Comparison of ENCODE assay signal across 16 cellular contexts in the genomic region with DNA sequence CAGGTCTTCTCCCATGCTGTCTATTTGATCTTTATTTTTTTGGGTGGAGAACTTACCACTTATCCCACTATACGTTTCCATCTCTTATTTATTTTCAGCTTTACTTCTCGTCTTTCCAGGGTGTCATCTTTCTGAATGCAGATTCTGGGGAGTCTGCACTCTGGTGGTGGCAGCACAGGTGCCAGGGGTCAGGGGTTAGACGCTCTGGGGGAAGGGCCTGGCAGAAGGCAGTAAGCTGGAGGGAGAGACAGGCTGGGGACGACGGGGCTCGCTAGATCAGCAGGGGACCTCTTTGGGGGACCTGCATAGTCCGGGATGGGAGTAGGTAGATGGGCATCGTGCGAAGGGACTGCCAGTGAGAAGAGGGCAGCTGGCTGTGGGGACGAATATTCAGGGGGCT. TPM values are rescaled to one million over a fixed set of nuclear protein-coding genes. Genes with fewer than 3 reads are reported as not detected.
A peak's percentile ranks its signal among the peaks of the same experiment; 100 is the strongest.
DNase-seq lines count a peak whose midpoint lies in the region; ATAC-seq and TF ChIP-seq lines count a peak whose summit lies in the region.
"Had no signal": no experiment of that assay in that cellular context is flagged by ENCODE, and none has a peak within 500 bp of the region (broad histone marks: within the 10 kb centered on the region; RNA-seq: fewer than 3 reads in every experiment).

No MANE protein-coding gene starts in this region.

- POLR2A ChIA-PET in activated CD8-positive, alpha-beta T cell treated with anti-CD3 and anti-CD28 coated beads, Interleukin-2, amount 10 ng/mL, durations not matched to agents 7 days and 5 days (lab: Charles Lee): no interaction called here

- H3K9me3 ChIP-seq in HUES6 (ENCODE audit: control insufficient read depth, insufficient read depth, low read depth, low read length): peaks cover 6% of the 10 kb centered on the region; the same call in 1 of the 2 replicates
- no peaks in the 10 kb centered on the region for H3K9me3 ChIP-seq in osteoblast (ENCODE audit: low read depth, low read length)
- no peaks in the 10 kb centered on the region for H3K9me3 ChIP-seq in uterus

- no peak overlapping the region for H2AFZ ChIP-seq in osteoblast (ENCODE audit: low read length)

- DNase-seq in DMS53 (lab: John Stamatoyannopoulos, UW) (peak; percentile 88), DMS53 treated with DMSO at 0.1 percent for 48 hours (lab: John Stamatoyannopoulos, UW; ENCODE audit: unreplicated experiment) (no peak), osteoblast (ENCODE audit: insufficient read length, low spot score, missing footprints) (peak; percentile 9), midbrain (lab: John Stamatoyannopoulos, UW) (no peak), hippocampal formation (lab: John Stamatoyannopoulos, UW) (no peak), uterus (no peak)
- no peak for DNase-seq in activated CD8-positive, alpha-beta T cell treated with anti-CD3 and anti-CD28 coated beads, Interleukin-2, amount 10 ng/mL, durations not matched to agents 7 days and 5 days
- DNase-seq: DMS153, NCI-H1092 treated with DMSO at 0.1 percent for 48 hours, NCI-H1694, SJCRH30 had no signal

- peaks cover 14% of the 10 kb centered on the region for H4K20me1 ChIP-seq in osteoblast (ENCODE audit: insufficient read depth, low read length)

- H3K27ac Mint-ChIP-seq in activated CD8-positive, alpha-beta T cell treated with anti-CD3 and anti-CD28 coated beads, Interleukin-2, amount 10 ng/mL, durations not matched to agents 7 days and 5 days: peak overlapping the region; percentile 46

- H3K27me3 Mint-ChIP-seq in activated CD8-positive, alpha-beta T cell treated with anti-CD3 and anti-CD28 coated beads, Interleukin-2, amount 10 ng/mL, durations not matched to agents 7 days and 5 days (ENCODE audit: low read depth): no peaks in the 10 kb centered on the region

- no peaks in the 10 kb centered on the region for H3K27me3 ChIP-seq in HUES6 (ENCODE audit: control insufficient read depth, insufficient read depth, low read length)
- H3K27me3 ChIP-seq in osteoblast (ENCODE audit: insufficient read depth, low read length): no peaks in the 10 kb centered on the region
- no peaks in the 10 kb centered on the region for H3K27me3 ChIP-seq in uterus
- H3K27me3 ChIP-seq: SJCRH30 had no signal

- no peak overlapping the region for H3K4me3 Mint-ChIP-seq in activated CD8-positive, alpha-beta T cell treated with anti-CD3 and anti-CD28 coated beads, Interleukin-2, amount 10 ng/mL, durations not matched to agents 7 days and 5 days
- H3K4me3 Mint-ChIP-seq: CD14-positive monocyte had no signal

- peak overlapping the region; percentile 23; the same call in 1 of the 2 replicates for H3K27ac ChIP-seq in HUES6 (ENCODE audit: low read depth, low read length)
- no peak overlapping the region for H3K27ac ChIP-seq in osteoblast (ENCODE audit: low read depth, low read length)
- no peak overlapping the region for H3K27ac ChIP-seq in uterus
- H3K27ac ChIP-seq: 22Rv1, RWPE1, SJCRH30 had no signal

- H3K36me3 ChIP-seq in HUES6 (ENCODE audit: control insufficient read depth, insufficient read depth, low read length): no peaks in the 10 kb centered on the region
- no peaks in the 10 kb centered on the region for H3K36me3 ChIP-seq in osteoblast (ENCODE audit: insufficient read depth, low read length)
- H3K36me3 ChIP-seq in uterus: no peaks in the 10 kb centered on the region

- H3K4me2 ChIP-seq in osteoblast (ENCODE audit: insufficient read depth, low read length): no peak overlapping the region

- H3K4me3 ChIP-seq in HUES6 (ENCODE audit: low read depth, low read length): no peak overlapping the region
- H3K4me3 ChIP-seq in osteoblast (ENCODE audit: insufficient read depth, low read length): no peak overlapping the region
- H3K4me3 ChIP-seq in uterus: no peak overlapping the region
- H3K4me3 ChIP-seq: SJCRH30 had no signal

- no peak for TF ChIP-seq POLR2A in uterus (IDR thresholded peaks at IDR 0.05)

- no peaks in the 10 kb centered on the region for H3K79me2 ChIP-seq in osteoblast (ENCODE audit: insufficient read depth, low read length)

- peaks cover 47% of the 10 kb centered on the region for H3K4me1 Mint-ChIP-seq in activated CD8-positive, alpha-beta T cell treated with anti-CD3 and anti-CD28 coated beads, Interleukin-2, amount 10 ng/mL, durations not matched to agents 7 days and 5 days (ENCODE audit: low read depth)

- H3K9me3 Mint-ChIP-seq in activated CD8-positive, alpha-beta T cell treated with anti-CD3 and anti-CD28 coated beads, Interleukin-2, amount 10 ng/mL, durations not matched to agents 7 days and 5 days (ENCODE audit: insufficient read depth): peaks cover under 1% of the 10 kb centered on the region

- H3K9ac ChIP-seq in HUES6 (ENCODE audit: low read length): no peak overlapping the region

- peaks cover 10% of the 10 kb centered on the region; the same call in 1 of the 2 replicates for H3K4me1 ChIP-seq in HUES6 (ENCODE audit: control insufficient read depth, insufficient read depth, low read length)
- H3K4me1 ChIP-seq in osteoblast (ENCODE audit: insufficient read depth, low read length): no peaks in the 10 kb centered on the region
- H3K4me1 ChIP-seq in uterus: no peaks in the 10 kb centered on the region

- TF ChIP-seq CTCF in osteoblast (IDR thresholded peaks at IDR 0.05; ENCODE audit: extremely low read depth, low read depth, low read length) (no peak), uterus (IDR thresholded peaks at IDR 0.05) (no peak)

- ATAC-seq in activated CD8-positive, alpha-beta T cell treated with anti-CD3 and anti-CD28 coated beads, Interleukin-2, amount 10 ng/mL, durations not matched to agents 7 days and 5 days: no peak

- CTCF ChIA-PET in activated CD8-positive, alpha-beta T cell treated with anti-CD3 and anti-CD28 coated beads, Interleukin-2, amount 10 ng/mL, durations not matched to agents 7 days and 5 days (lab: Charles Lee): no interaction called here

- peaks cover 21% of the 10 kb centered on the region for H3K36me3 Mint-ChIP-seq in activated CD8-positive, alpha-beta T cell treated with anti-CD3 and anti-CD28 coated beads, Interleukin-2, amount 10 ng/mL, durations not matched to agents 7 days and 5 days (ENCODE audit: low read depth)

- intact Hi-C loops in uterus (cut with DNase I; ENCODE audit: low total_unique reads): no loop called here

RNA-seq across cellular contexts. Expression of a gene that starts 22.3 kb away (rescaled TPM):
- total RNA-seq in activated CD8-positive, alpha-beta T cell treated with anti-CD3 and anti-CD28 coated beads, Interleukin-2, amount 10 ng/mL, durations not matched to agents 7 days and 5 days: 10 to 100 TPM; 47.9 to 49.0 TPM
- total RNA-seq in osteoblast (3.8 and 4.0 TPM in 2 replicates), uterus (10 to 100 TPM in 1 of 4 donors, 1 to 10 TPM in 3; 5.6 to 30.5 (median 8.3) TPM)

RNA-seq across cellular contexts. Expression of a gene that starts 50.4 kb away (rescaled TPM):
- total RNA-seq in activated CD8-positive, alpha-beta T cell treated with anti-CD3 and anti-CD28 coated beads, Interleukin-2, amount 10 ng/mL, durations not matched to agents 7 days and 5 days: not detected
- not detected in 2 replicates for total RNA-seq in osteoblast
- total RNA-seq in uterus: not detected
- total RNA-seq: NCI-H460, SJCRH30 had no signal

Comparison
In these comparisons a context has a peak if more than half of its experiments do, and no peak if none do; other contexts are left out.
1. DNase-seq: peak in DMS53 (single experiment) and osteoblast (single experiment); none in DMS53 treated with DMSO at 0.1 percent for 48 hours (single experiment), activated CD8-positive, alpha-beta T cell treated with anti-CD3 and anti-CD28 coated beads, Interleukin-2, amount 10 ng/mL, durations not matched to agents 7 days and 5 days (single experiment), midbrain (single experiment), hippocampal formation (0 of 2) and uterus (0 of 2).